In genomic region chr19:48591021-48591420, GRCh38 we compare ENCODE assay signal across 8 cellular contexts. TPM values are rescaled to one million over a fixed set of nuclear protein-coding genes. Genes with fewer than 3 reads are reported as not detected.
A peak's percentile ranks its signal among the peaks of the same experiment; 100 is the strongest.
DNase-seq lines count a peak whose midpoint lies in the region; TF ChIP-seq lines count a peak whose summit lies in the region.
"Had no signal": no experiment of that assay in that cellular context is flagged by ENCODE, and none has a peak within 500 bp of the region (broad histone marks: within the 10 kb centered on the region; RNA-seq: fewer than 3 reads in every experiment).

No MANE protein-coding gene starts in this region.

- no peak overlapping the region for H3K27ac ChIP-seq in adrenal gland

- H3K36me3 ChIP-seq in adrenal gland (replicated peaks in 1 of 2) = no peaks in the 10 kb centered on the region

- intact Hi-C loops in adrenal gland (cut with DNase I) = no loop called here

- 78 to 92% (median 90%) methylated on average over 3 to 5 of the region's 5 CpGs for WGBS in adrenal gland, 4 donors

- TF ChIP-seq CTCF in fibroblast of pulmonary artery (IDR thresholded peaks at IDR 0.05; ENCODE audit: low read length, missing control alignments) (peak; percentile 13), adrenal gland (IDR thresholded peaks at IDR 0.05) (no peak)

- DNase-seq in EL (peak; percentile 28), MV-4-11 (lab: John Stamatoyannopoulos, UW) (peak; percentile 25), fibroblast of pulmonary artery (ENCODE audit: low read depth) (peak; percentile 30), adrenal gland (no peak)
- no peak for DNase-seq in activated CD8-positive, alpha-beta memory T cell treated with anti-CD3 and anti-CD28 coated beads, Interleukin-2, amount 50 U/mL, for 48 hours
- no peak for DNase-seq in stimulated activated CD4-positive, alpha-beta T cell treated with anti-CD3 and anti-CD28 coated beads, Interleukin-4, amount 100 ng/mL, for 1 hour
- DNase-seq: effector CD8-positive, alpha-beta T cell had no signal

- peaks cover 0 to 8% of the 10 kb centered on the region in 2 donors for H3K4me1 ChIP-seq in adrenal gland (replicated peaks in 1 of 2)

- no peaks in the 10 kb centered on the region for H3K9me3 ChIP-seq in adrenal gland (replicated peaks in 1 of 3)

- no peak for TF ChIP-seq POLR2A in adrenal gland (IDR thresholded peaks at IDR 0.05)

- H3K27me3 ChIP-seq in adrenal gland = no peaks in the 10 kb centered on the region

- no peak overlapping the region for H3K4me3 ChIP-seq in fibroblast of pulmonary artery (replicated peaks; ENCODE audit: low read depth, low read length)
- H3K4me3 ChIP-seq in adrenal gland = no peak overlapping the region
- H3K4me3 ChIP-seq: lung had no signal

RNA-seq across cellular contexts. Expression of gene SPACA4, which starts 15.5 kb away (rescaled TPM):
- total RNA-seq in adrenal gland = not detected
- polyA plus RNA-seq in adrenal gland = not detected
- total RNA-seq: lung had no signal

RNA-seq across cellular contexts. Expression of gene FAM83E, which starts 23.9 kb away (rescaled TPM):
- total RNA-seq in adrenal gland = under 1 TPM in 1 of 8 donors, not detected in 7; 0.75 TPM
- polyA plus RNA-seq in adrenal gland = 1 to 10 TPM in 1 of 3 donors, under 1 TPM in 1, not detected in 1; 0.24 to 1.6 TPM

RNA-seq across cellular contexts. Expression of gene RPL18, which starts 28.0 kb away (rescaled TPM):
- 1,000 to 10,000 TPM; 1,183 to 3,315 (median 1,866) TPM for total RNA-seq in adrenal gland
- polyA plus RNA-seq in adrenal gland = 1,000 to 10,000 TPM in 2 of 3 donors, 100 to 1,000 TPM in 1; 575 to 5,137 (median 3,671) TPM

RNA-seq across cellular contexts. Expression of gene SPHK2, which starts 28.3 kb away (rescaled TPM):
- total RNA-seq in adrenal gland = 10 to 100 TPM; 11.7 to 27.9 (median 18.5) TPM
- 10 to 100 TPM in 2 of 3 donors, 1 to 10 TPM in 1; 4.3 to 29.9 (median 12.6) TPM for polyA plus RNA-seq in adrenal gland

RNA-seq across cellular contexts. Expression of gene SULT2B1, which starts 39.0 kb away (rescaled TPM):
- 1 to 10 TPM in 2 of 8 donors, under 1 TPM in 3, not detected in 3; 0.34 to 1.4 (median 0.52) TPM for total RNA-seq in adrenal gland
- under 1 TPM; 0.24 to 0.88 (median 0.72) TPM for polyA plus RNA-seq in adrenal gland

Comparison
In these comparisons a context has a peak if more than half of its experiments do, and no peak if none do; other contexts are left out.
1. DNase-seq: peak in EL (single experiment), MV-4-11 (single experiment) and fibroblast of pulmonary artery (single experiment); none in activated CD8-positive, alpha-beta memory T cell treated with anti-CD3 and anti-CD28 coated beads, Interleukin-2, amount 50 U/mL, for 48 hours (single experiment), adrenal gland (0 of 7) and stimulated activated CD4-positive, alpha-beta T cell treated with anti-CD3 and anti-CD28 coated beads, Interleukin-4, amount 100 ng/mL, for 1 hour (single experiment).